1 cellular context compared by ENCODE assay signal in genomic region chr5:134450374-134450773, GRCh38.
TF ChIP-seq lines count a peak whose summit lies in the region.

No MANE protein-coding gene starts in this region.

TF ChIP-seq in IMR-90, 13 proteins besides CTCF, POLR2A, EP300 and RAD21 (continued from another document):
- no peak for TF ChIP-seq ELK1 (IDR thresholded peaks at IDR 0.05; ENCODE audit: borderline replicate concordance, low read depth, low read length)
- no peak for TF ChIP-seq CHD1 (IDR thresholded peaks at IDR 0.05; ENCODE audit: low read depth, low read length)
- no peak for TF ChIP-seq CEBPB (IDR thresholded peaks at IDR 0.05; ENCODE audit: low read depth, low read length)
- TF ChIP-seq RCOR1 (IDR thresholded peaks at IDR 0.05; ENCODE audit: insufficient replicate concordance, low read length) = no peak
- no peak for TF ChIP-seq RFX5 (IDR thresholded peaks at IDR 0.05; ENCODE audit: low read depth, low read length)
